8 cellular contexts compared by ENCODE assay signal in the genomic region with DNA sequence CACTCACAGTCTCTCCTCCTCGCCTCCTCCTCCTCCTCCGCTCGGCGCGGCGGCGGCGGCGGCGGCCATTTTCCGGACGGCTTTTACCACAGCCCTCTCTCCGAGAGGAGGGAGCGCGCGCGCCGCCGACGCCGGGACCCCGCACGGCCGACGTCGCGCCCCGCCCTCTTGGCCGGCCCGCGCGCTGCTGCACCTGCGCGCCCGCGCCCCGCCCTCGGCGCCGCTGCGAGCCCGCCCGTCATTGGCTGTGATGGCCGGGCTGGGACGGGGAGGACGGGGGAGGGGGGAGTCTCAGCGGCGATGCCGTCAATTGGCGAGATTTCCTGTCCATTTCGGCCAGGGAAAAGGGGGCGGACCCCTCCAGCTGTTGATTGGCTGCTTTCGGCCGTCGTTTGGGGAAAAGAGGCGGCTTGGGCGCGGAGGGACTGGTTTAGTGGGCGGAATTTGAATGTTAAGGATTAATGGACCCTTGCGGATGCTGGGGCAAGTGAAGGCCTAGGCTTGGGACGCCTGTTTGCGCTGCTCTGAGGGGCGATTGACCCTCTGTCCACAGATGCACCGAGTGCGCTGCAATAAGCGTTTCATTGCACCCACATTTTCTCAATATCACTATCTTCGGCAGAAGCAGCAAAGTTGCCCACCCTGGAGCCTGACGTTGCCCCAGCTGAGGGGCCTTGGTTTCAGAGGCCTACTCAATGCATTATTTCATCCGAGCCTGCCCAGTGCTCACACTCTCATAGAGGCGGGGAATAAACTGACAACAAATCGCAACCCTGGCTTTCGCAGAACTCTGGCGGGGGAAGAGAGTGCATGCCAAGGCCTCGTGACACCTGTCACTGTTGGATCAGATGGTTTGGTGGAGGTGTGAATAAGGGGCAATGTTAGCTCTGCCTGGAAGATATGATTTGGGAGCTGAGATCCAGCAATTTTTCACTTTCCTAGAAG. TPM values are rescaled to one million over a fixed set of nuclear protein-coding genes. Genes with fewer than 3 reads are reported as not detected.
DNase-seq lines count a peak whose midpoint lies in the region; ATAC-seq, FAIRE-seq and TF ChIP-seq lines count a peak whose summit lies in the region.

A gene (minus strand): TSS at position 121 of the 945 bp plus-strand sequence.

- intact Hi-C loops in T-helper 1 cell treated with Interleukin-12 subunit alpha and Interleukin-12 subunit beta and Interleukin-4 antibody, amounts not matched to agents 30 ng/mL and 1 ng/mL, for 36 hours (cut with micrococcal nuclease), result loop anchor here (1.0 to 5.0 kb wide), 5 partner anchors 38 to 1156 kb away; a partner anchor contains a TSS
- intact Hi-C loops in left cardiac atrium (cut with DNase I), result no loop called here
- intact Hi-C loops in posterior vena cava (cut with DNase I), result no loop called here

- FAIRE-seq in GM12892 (lab: Jason Lieb, UNC), result peak; percentile 94

- peak within 1 kb of the TSS; percentile 92 to 99 (median 96) for H3K27ac ChIP-seq in upper lobe of left lung

- H3K36me3 ChIP-seq in upper lobe of left lung, result no peaks in the 10 kb centered on the region

- peak in 1 of 6 experiments; percentile 2 for TF ChIP-seq CTCF in upper lobe of left lung (IDR thresholded peaks at IDR 0.05)

- H3K4me3 ChIP-seq in upper lobe of left lung, result peak within 1 kb of the TSS; percentile 52 to 82 (median 76)

- TF ChIP-seq POLR2A in GM12892 (IDR thresholded peaks at IDR 0.05; ENCODE audit: low read depth, low read length) (no peak), upper lobe of left lung (IDR thresholded peaks at IDR 0.05) (peak in 1 of 4 donors; percentile 53)

- 52 to 73% methylated on average over 6 to 64 of the region's 74 CpGs for WGBS in upper lobe of left lung, 2 donors

- H3K9me3 ChIP-seq in upper lobe of left lung, result no peaks in the 10 kb centered on the region

- peaks cover 22 to 32% (median 22%) of the 10 kb centered on the region in 4 donors for H3K4me1 ChIP-seq in upper lobe of left lung

- no peaks in the 10 kb centered on the region for H3K27me3 ChIP-seq in upper lobe of left lung

- DNase-seq in GM12892 (ENCODE audit: insufficient read length) (peak; percentile 77), NCI-H146 (lab: John Stamatoyannopoulos, UW) (peak; percentile 93), amniotic epithelial cell (ENCODE audit: low read depth) (peak; percentile 85), left cardiac atrium (peak; percentile 91), posterior vena cava (ENCODE audit: low spot score) (peak; percentile 96), upper lobe of left lung (peak; percentile 93 to 98)

- no peak for TF ChIP-seq EP300 in upper lobe of left lung (IDR thresholded peaks at IDR 0.05)

- ATAC-seq in HG02852 (IDR thresholded peaks at IDR 0.05; ENCODE audit: unreplicated experiment), result peak; percentile 81
- ATAC-seq in left cardiac atrium, result peak; percentile 96
- peak; percentile 93 to 98 for ATAC-seq in upper lobe of left lung (ENCODE audit: low FRiP score in 2 of 2)

RNA-seq across cellular contexts. Expression of the gene that starts here (rescaled TPM):
- polyA plus RNA-seq in GM12892 (2012; ENCODE audit: missing spikeins), result 17.3 TPM
- total RNA-seq in T-helper 1 cell treated with Interleukin-12 subunit alpha and Interleukin-12 subunit beta and Interleukin-4 antibody, amounts not matched to agents 30 ng/mL and 1 ng/mL, for 36 hours, result 69.8 and 71.4 TPM in 2 replicates
- total RNA-seq in left cardiac atrium (10 to 100 TPM; 35.4 to 42.4 TPM), posterior vena cava (10 to 100 TPM; 53.6 to 55.0 TPM), upper lobe of left lung (100 to 1,000 TPM in 1 of 6 donors, 10 to 100 TPM in 5; 43.3 to 110 (median 59.3) TPM)

Comparison
In these comparisons a context has a peak if more than half of its experiments do, and no peak if none do; other contexts are left out.
1. Peak in every context shown above with its lines: DNase-seq, ATAC-seq, H3K4me3 ChIP-seq and H3K27ac ChIP-seq.